1 cellular context compared by ENCODE assay signal in the genomic region with DNA sequence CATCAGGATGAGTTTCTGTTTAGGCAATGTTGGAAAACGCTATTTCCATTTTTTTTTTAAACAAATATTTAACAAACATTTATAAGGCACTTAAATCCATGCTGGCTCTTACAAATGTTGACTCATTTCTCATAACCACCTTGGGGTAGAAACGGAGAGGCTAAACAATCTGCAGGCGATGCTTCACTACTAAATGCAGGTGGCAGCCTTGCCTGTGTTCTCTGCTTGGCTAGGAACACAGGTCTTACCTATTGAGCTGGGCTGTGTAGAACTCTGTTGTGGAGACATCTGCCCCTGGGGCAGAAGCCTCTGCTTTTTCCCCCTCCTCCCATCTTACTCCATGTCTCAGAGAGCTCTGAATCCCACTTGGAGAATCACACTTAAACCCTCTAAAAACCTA.
TF ChIP-seq lines count a peak whose summit lies in the region.

No MANE protein-coding gene starts in this region.

TF ChIP-seq in HepG2, 621 proteins besides CTCF, POLR2A, EP300 and RAD21:
- TF ChIP-seq STAG1 (CRISPR knock-in tag; IDR thresholded peaks at IDR 0.05) (peak; percentile 14; the same call in 1 of the 2 replicates), AGO1 (IDR thresholded peaks at IDR 0.05; ENCODE audit: low read depth, low read length, poor library complexity, severe bottlenecking) (no peak), DBP (CRISPR knock-in tag; IDR thresholded peaks at IDR 0.05; ENCODE audit: not compliant biosample characterization) (no peak)
- TF ChIP-seq, protein P1, sequence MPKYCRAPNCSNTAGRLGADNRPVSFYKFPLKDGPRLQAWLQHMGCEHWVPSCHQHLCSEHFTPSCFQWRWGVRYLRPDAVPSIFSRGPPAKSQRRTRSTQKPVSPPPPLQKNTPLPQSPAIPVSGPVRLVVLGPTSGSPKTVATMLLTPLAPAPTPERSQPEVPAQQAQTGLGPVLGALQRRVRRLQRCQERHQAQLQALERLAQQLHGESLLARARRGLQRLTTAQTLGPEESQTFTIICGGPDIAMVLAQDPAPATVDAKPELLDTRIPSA (CRISPR knock-in tag; IDR thresholded peaks at IDR 0.05; ENCODE audit: borderline replicate concordance), result no peak
- TF ChIP-seq, protein P2, sequence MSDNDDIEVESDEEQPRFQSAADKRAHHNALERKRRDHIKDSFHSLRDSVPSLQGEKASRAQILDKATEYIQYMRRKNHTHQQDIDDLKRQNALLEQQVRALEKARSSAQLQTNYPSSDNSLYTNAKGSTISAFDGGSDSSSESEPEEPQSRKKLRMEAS (IDR thresholded peaks at IDR 0.05), result no peak
TF ChIP-seq in HepG2: peak in this region for 1.
